ENCODE assay signal across 36 cellular contexts in genomic region chr2:24176326-24176725, GRCh38. TPM values are rescaled to one million over a fixed set of nuclear protein-coding genes. Genes with fewer than 3 reads are reported as not detected.
"Had no signal": no experiment of that assay in that cellular context is flagged by ENCODE, and none has a peak within 500 bp of the region (broad histone marks: within the 10 kb centered on the region; RNA-seq: fewer than 3 reads in every experiment).

No MANE protein-coding gene starts in this region.

- H3K4me3 ChIP-seq: adrenal gland, body of pancreas, PC-9 had no signal

- H3K9me3 ChIP-seq: adrenal gland, body of pancreas had no signal

- ATAC-seq: activated CD8-positive, alpha-beta T cell treated with anti-CD3 and anti-CD28 coated beads, Interleukin-2, amount 10 ng/mL, durations not matched to agents 7 days and 5 days; body of pancreas; Right ventricle myocardium inferior had no signal

- H3K27me3 ChIP-seq: adrenal gland, breast epithelium had no signal

- H3K36me3 ChIP-seq: adrenal gland, breast epithelium had no signal

- DNase-seq: activated CD4-positive, alpha-beta T cell treated with anti-CD3 and anti-CD28 coated beads for 1 hour; activated CD4-positive, alpha-beta T cell treated with anti-CD3 and anti-CD28 coated beads for 48 hours; activated CD4-positive, alpha-beta T cell treated with anti-CD3 and anti-CD28 coated beads, Interleukin-2, amount 50 U/mL, for 48 hours; activated CD4-positive, CD25-positive, alpha-beta regulatory T cell; activated CD8-positive, alpha-beta T cell treated with anti-CD3 and anti-CD28 coated beads, Interleukin-2, amount 10 ng/mL, durations not matched to agents 7 days and 5 days; activated gamma-delta T cell; activated naive CD4-positive, alpha-beta T cell treated with Interleukin-2 at 50 U/mL for 16 hours; activated naive CD8-positive, alpha-beta T cell treated with anti-CD3 and anti-CD28 coated beads, Interleukin-2, amount 10 ng/mL, durations not matched to agents 7 days and 5 days; activated T-cell treated with anti-CD3 and anti-CD28 coated beads, Interleukin-2, amount 50 U/mL, for 24 hours; adrenal gland; body of pancreas; MM.1S; NCI-H1092 treated with DMSO at 0.1 percent for 48 hours; NCI-H1417; NCI-H146; NCI-H1930; NCI-H2081 treated with DMSO at 0.1 percent for 48 hours; NCI-H226; NCI-H446 treated with DMSO at 0.1 percent for 48 hours; NCI-H69; NK-92 treated with Interleukin-12 subunit alpha and Interleukin-12 subunit beta, amount 100 ng/mL, for 24 hours; PC-9; SIG-M5; SW 1271; T-helper 1 cell; T-helper 2 cell; T-helper 9 cell had no signal

- H3K27ac ChIP-seq: adrenal gland, body of pancreas, KMS-11, PC-9, RWPE1, VCaP had no signal

RNA-seq across cellular contexts. Expression of gene FAM228A, which starts 1.5 kb away (rescaled TPM):
- total RNA-seq: activated CD8-positive, alpha-beta T cell treated with anti-CD3 and anti-CD28 coated beads, Interleukin-2, amount 10 ng/mL, durations not matched to agents 7 days and 5 days; activated T-helper 2 cell treated with anti-CD3 and anti-CD28 coated beads, Interferon-gamma antibody, Interleukin-2, Interleukin-4, amounts not matched to agents 10 μg/mL and 5 μg/mL and 100 μg/mL, durations not matched to agents 14 hours and 24 hours and 36 hours; astrocyte; body of pancreas; LHCN-M2; PC-9 had no signal

RNA-seq across cellular contexts. Expression of gene PFN4, which starts 53.2 kb away (rescaled TPM):
- total RNA-seq: activated naive CD8-positive, alpha-beta T cell treated with anti-CD3 and anti-CD28 coated beads, Interleukin-2, amount 10 ng/mL, durations not matched to agents 7 days and 5 days; body of pancreas; OCI-LY7 had no signal
